11 cellular contexts compared by ENCODE assay signal in the genomic region with DNA sequence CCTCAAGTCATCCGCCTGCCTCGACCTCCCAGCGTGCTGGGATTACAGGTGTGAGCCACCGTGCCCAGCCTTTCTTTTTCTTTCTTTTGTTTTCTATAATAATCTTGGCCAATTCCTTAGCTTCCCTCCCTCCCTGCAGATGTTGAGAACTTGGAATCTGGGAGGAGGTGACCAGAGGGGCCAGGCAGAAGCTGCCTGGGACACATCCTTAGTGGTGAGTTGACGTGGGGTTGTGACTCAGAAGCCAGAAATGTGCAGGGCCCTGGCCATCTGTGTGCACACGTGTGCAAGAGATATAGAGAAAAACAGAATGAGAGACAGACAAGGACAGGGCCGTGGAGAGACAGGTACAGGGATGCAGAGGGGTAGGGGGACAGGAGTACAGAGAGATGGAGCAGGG.
DNase-seq lines count a peak whose midpoint lies in the region.
"Had no signal": no experiment of that assay in that cellular context is flagged by ENCODE, and none has a peak within 500 bp of the region (broad histone marks: within the 10 kb centered on the region; RNA-seq: fewer than 3 reads in every experiment).

No MANE protein-coding gene starts in this region.

- CTCF ChIA-PET in activated CD4-positive, alpha-beta T cell treated with anti-CD3 and anti-CD28 coated beads, Interleukin-2, amount 10 ng/mL, durations not matched to agents 7 days and 5 days (lab: Charles Lee), result no interaction called here

- no peaks in the 10 kb centered on the region for H3K27me3 Mint-ChIP-seq in activated CD4-positive, alpha-beta T cell treated with anti-CD3 and anti-CD28 coated beads, Interleukin-2, amount 10 ng/mL, durations not matched to agents 7 days and 5 days
- no peaks in the 10 kb centered on the region for H3K27me3 Mint-ChIP-seq in activated T-helper 1 cell treated with anti-CD3 and anti-CD28 coated beads, Interleukin-12 subunit alpha, Interleukin-12 subunit beta, Interleukin-2, Interleukin-4 antibody, amounts not matched to agents 30 ng/mL and 10 ng/mL and 1 ng/mL, durations not matched to agents 14 hours and 24 hours and 36 hours (ENCODE audit: insufficient read depth)

- peaks cover 2% of the 10 kb centered on the region for H3K36me3 Mint-ChIP-seq in activated CD4-positive, alpha-beta T cell treated with anti-CD3 and anti-CD28 coated beads, Interleukin-2, amount 10 ng/mL, durations not matched to agents 7 days and 5 days (ENCODE audit: low read depth)
- no peaks in the 10 kb centered on the region for H3K36me3 Mint-ChIP-seq in activated T-helper 1 cell treated with anti-CD3 and anti-CD28 coated beads, Interleukin-12 subunit alpha, Interleukin-12 subunit beta, Interleukin-2, Interleukin-4 antibody, amounts not matched to agents 30 ng/mL and 10 ng/mL and 1 ng/mL, durations not matched to agents 14 hours and 24 hours and 36 hours (ENCODE audit: low read depth)

- H3K27ac Mint-ChIP-seq in activated CD4-positive, alpha-beta T cell treated with anti-CD3 and anti-CD28 coated beads, Interleukin-2, amount 10 ng/mL, durations not matched to agents 7 days and 5 days, result no peak overlapping the region
- H3K27ac Mint-ChIP-seq in activated T-helper 1 cell treated with anti-CD3 and anti-CD28 coated beads, Interleukin-12 subunit alpha, Interleukin-12 subunit beta, Interleukin-2, Interleukin-4 antibody, amounts not matched to agents 30 ng/mL and 10 ng/mL and 1 ng/mL, durations not matched to agents 14 hours and 24 hours and 36 hours, result no peak overlapping the region
- H3K27ac Mint-ChIP-seq: T-helper 1 cell treated with Interleukin-12 subunit alpha and Interleukin-12 subunit beta and Interleukin-4 antibody, amounts not matched to agents 30 μg/mL and 1 μg/mL, for 36 hours had no signal

- H3K4me3 Mint-ChIP-seq in activated CD4-positive, alpha-beta T cell treated with anti-CD3 and anti-CD28 coated beads, Interleukin-2, amount 10 ng/mL, durations not matched to agents 7 days and 5 days, result no peak overlapping the region
- H3K4me3 Mint-ChIP-seq in activated T-helper 1 cell treated with anti-CD3 and anti-CD28 coated beads, Interleukin-12 subunit alpha, Interleukin-12 subunit beta, Interleukin-2, Interleukin-4 antibody, amounts not matched to agents 30 ng/mL and 10 ng/mL and 1 ng/mL, durations not matched to agents 14 hours and 24 hours and 36 hours, result no peak overlapping the region
- H3K4me3 Mint-ChIP-seq: activated T-cell treated with anti-CD3 and anti-CD28 coated beads, Interleukin-2, amount 50 U/mL, for 4 hours; T-helper 1 cell treated with Interleukin-12 subunit alpha and Interleukin-12 subunit beta and Interleukin-4 antibody, amounts not matched to agents 30 μg/mL and 1 μg/mL, for 36 hours had no signal

- H3K4me1 Mint-ChIP-seq in activated CD4-positive, alpha-beta T cell treated with anti-CD3 and anti-CD28 coated beads, Interleukin-2, amount 10 ng/mL, durations not matched to agents 7 days and 5 days, result peaks cover 25% of the 10 kb centered on the region
- peaks cover 19% of the 10 kb centered on the region for H3K4me1 Mint-ChIP-seq in activated T-helper 1 cell treated with anti-CD3 and anti-CD28 coated beads, Interleukin-12 subunit alpha, Interleukin-12 subunit beta, Interleukin-2, Interleukin-4 antibody, amounts not matched to agents 30 ng/mL and 10 ng/mL and 1 ng/mL, durations not matched to agents 14 hours and 24 hours and 36 hours (ENCODE audit: low read depth)

- H3K9me3 Mint-ChIP-seq in activated CD4-positive, alpha-beta T cell treated with anti-CD3 and anti-CD28 coated beads, Interleukin-2, amount 10 ng/mL, durations not matched to agents 7 days and 5 days, result no peaks in the 10 kb centered on the region
- no peaks in the 10 kb centered on the region for H3K9me3 Mint-ChIP-seq in activated T-helper 1 cell treated with anti-CD3 and anti-CD28 coated beads, Interleukin-12 subunit alpha, Interleukin-12 subunit beta, Interleukin-2, Interleukin-4 antibody, amounts not matched to agents 30 ng/mL and 10 ng/mL and 1 ng/mL, durations not matched to agents 14 hours and 24 hours and 36 hours
- H3K9me3 Mint-ChIP-seq: activated T-cell treated with anti-CD3 and anti-CD28 coated beads, Interleukin-2, amount 50 U/mL, for 4 hours; T-helper 1 cell treated with Interleukin-12 subunit alpha and Interleukin-12 subunit beta and Interleukin-4 antibody, amounts not matched to agents 30 μg/mL and 1 μg/mL, for 36 hours had no signal

- POLR2A ChIA-PET in activated CD4-positive, alpha-beta T cell treated with anti-CD3 and anti-CD28 coated beads, Interleukin-2, amount 10 ng/mL, durations not matched to agents 7 days and 5 days (lab: Charles Lee), result no interaction called here

- intact Hi-C loops in posterior vena cava (cut with DNase I), result no loop called here
- intact Hi-C loops in activated T-helper 1 cell treated with anti-CD3 and anti-CD28 coated beads, Interleukin-12 subunit alpha, Interleukin-12 subunit beta, Interleukin-2, Interleukin-4 antibody, amounts not matched to agents 30 ng/mL and 10 ng/mL and 1 ng/mL, durations not matched to agents 14 hours and 24 hours and 36 hours (cut with micrococcal nuclease), result no loop called here

- peak; percentile 92 for DNase-seq in AG20443 (ENCODE audit: low spot score)
- DNase-seq in HK-2 (ENCODE audit: unreplicated experiment), result peak; percentile 59
- peak; percentile 4 for DNase-seq in amniotic stem cell (lab: John Stamatoyannopoulos, UW)
- DNase-seq in kidney tubule cell (ENCODE audit: low spot score), result peak; percentile 79
- DNase-seq in posterior vena cava (ENCODE audit: low spot score), result no peak
- DNase-seq in stimulated activated CD4-positive, alpha-beta T cell treated with anti-CD3 and anti-CD28 coated beads, Interleukin-1b, Interleukin-23, amount 100 ng/mL, for 48 hours, result no peak
- no peak for DNase-seq in activated CD4-positive, alpha-beta T cell treated with anti-CD3 and anti-CD28 coated beads, Interleukin-2, amount 10 ng/mL, durations not matched to agents 7 days and 5 days
- DNase-seq in activated T-helper 1 cell treated with anti-CD3 and anti-CD28 coated beads, Interleukin-12 subunit alpha, Interleukin-12 subunit beta, Interleukin-2, Interleukin-4 antibody, amounts not matched to agents 30 ng/mL and 10 ng/mL and 1 ng/mL, durations not matched to agents 14 hours and 24 hours and 36 hours (ENCODE audit: low spot score), result no peak
- DNase-seq: activated T-cell treated with anti-CD3 and anti-CD28 coated beads, Interleukin-2, amount 50 U/mL, for 4 hours; NCI-H345 had no signal

Comparison
In these comparisons a context has a peak if more than half of its experiments do, and no peak if none do; other contexts are left out.
1. DNase-seq: peak in AG20443 (single experiment), HK-2 (single experiment), amniotic stem cell (single experiment) and kidney tubule cell (single experiment); none in posterior vena cava (single experiment), stimulated activated CD4-positive, alpha-beta T cell treated with anti-CD3 and anti-CD28 coated beads, Interleukin-1b, Interleukin-23, amount 100 ng/mL, for 48 hours (single experiment), activated CD4-positive, alpha-beta T cell treated with anti-CD3 and anti-CD28 coated beads, Interleukin-2, amount 10 ng/mL, durations not matched to agents 7 days and 5 days (single experiment) and activated T-helper 1 cell treated with anti-CD3 and anti-CD28 coated beads, Interleukin-12 subunit alpha, Interleukin-12 subunit beta, Interleukin-2, Interleukin-4 antibody, amounts not matched to agents 30 ng/mL and 10 ng/mL and 1 ng/mL, durations not matched to agents 14 hours and 24 hours and 36 hours (single experiment).